In genomic region chr5:122099060-122099790, GRCh38 we compare ENCODE assay signal across 13 cellular contexts. TPM values are rescaled to one million over a fixed set of nuclear protein-coding genes. Genes with fewer than 3 reads are reported as not detected.
DNase-seq lines count a peak whose midpoint lies in the region; ATAC-seq, FAIRE-seq and TF ChIP-seq lines count a peak whose summit lies in the region.
"Had no signal": no experiment of that assay in that cellular context is flagged by ENCODE, and none has a peak within 500 bp of the region (broad histone marks: within the 10 kb centered on the region; RNA-seq: fewer than 3 reads in every experiment).

No MANE protein-coding gene starts in this region.

- CTCF ChIA-PET in RWPE1 (lab: Yijun Ruan, JAX) (interaction anchor here (0.6 to 0.7 kb wide), 2 partner anchors 12 to 176 kb away, joined by 3 to 4 read pairs; no protein-coding TSS in a partner anchor), endothelial cell of umbilical vein (lab: Charles Lee) (interaction anchor here (0.9 to 1.4 kb wide), 4 partner anchors 9 to 132 kb away, joined by 3 to 15 read pairs (median 8); no protein-coding TSS in a partner anchor)
- CTCF ChIA-PET in activated CD8-positive, alpha-beta T cell treated with anti-CD3 and anti-CD28 coated beads, Interleukin-2, amount 10 ng/mL, durations not matched to agents 7 days and 5 days (lab: Charles Lee): no interaction called here

- POLR2A ChIA-PET in RWPE1 (lab: Yijun Ruan, JAX; ENCODE audit: low non-redundant PET): no interaction called here
- POLR2A ChIA-PET in endothelial cell of umbilical vein (lab: Charles Lee): no interaction called here
- POLR2A ChIA-PET in activated CD8-positive, alpha-beta T cell treated with anti-CD3 and anti-CD28 coated beads, Interleukin-2, amount 10 ng/mL, durations not matched to agents 7 days and 5 days (lab: Charles Lee): no interaction called here

- TF ChIP-seq POLR2A in endothelial cell of umbilical vein (IDR thresholded peaks at IDR 0.05; ENCODE audit: low read depth, low read length): no peak
- no peak for TF ChIP-seq POLR2A in esophagus muscularis mucosa (IDR thresholded peaks at IDR 0.05; ENCODE audit: low read depth)

- H3K4me1 ChIP-seq in endothelial cell of umbilical vein (ENCODE audit: control insufficient read depth, extremely low read depth, insufficient read depth, low read length) (peaks cover 8% of the 10 kb centered on the region), osteoblast (ENCODE audit: insufficient read depth, low read length) (peaks cover 34% of the 10 kb centered on the region), esophagus muscularis mucosa (peaks cover 0 to 14% (median 4%) of the 10 kb centered on the region in 4 donors)
- H3K4me1 ChIP-seq: left ventricle myocardium inferior had no signal

- 91% methylated on average over 6 of the region's 6 CpGs for WGBS in esophagus muscularis mucosa

- H3K4me2 ChIP-seq in endothelial cell of umbilical vein (ENCODE audit: insufficient read depth, low read length) (no peak overlapping the region), osteoblast (ENCODE audit: insufficient read depth, low read length) (peak overlapping the region; percentile 58)

- H3K9me3 Mint-ChIP-seq in activated CD8-positive, alpha-beta T cell treated with anti-CD3 and anti-CD28 coated beads, Interleukin-2, amount 10 ng/mL, durations not matched to agents 7 days and 5 days (ENCODE audit: insufficient read depth): no peaks in the 10 kb centered on the region
- H3K9me3 Mint-ChIP-seq: CD8-positive, alpha-beta memory T cell had no signal

- no peaks in the 10 kb centered on the region for H4K20me1 ChIP-seq in endothelial cell of umbilical vein (replicated peaks; ENCODE audit: control insufficient read depth, extremely low read depth, insufficient read depth, low read length)
- H4K20me1 ChIP-seq in osteoblast (ENCODE audit: insufficient read depth, low read length): no peaks in the 10 kb centered on the region

- H3K27ac ChIP-seq in RWPE1 (peak overlapping the region; percentile 30), endothelial cell of umbilical vein (ENCODE audit: insufficient read depth, low read depth, low read length) (no peak overlapping the region), osteoblast (ENCODE audit: low read depth, low read length) (peak overlapping the region; percentile 73), esophagus muscularis mucosa (replicated peaks in 1 of 4) (no peak overlapping the region)
- H3K27ac ChIP-seq: left ventricle myocardium inferior, thoracic aorta had no signal

- ATAC-seq in activated CD8-positive, alpha-beta T cell treated with anti-CD3 and anti-CD28 coated beads, Interleukin-2, amount 10 ng/mL, durations not matched to agents 7 days and 5 days: no peak

- no peaks in the 10 kb centered on the region for H3K4me1 Mint-ChIP-seq in activated CD8-positive, alpha-beta T cell treated with anti-CD3 and anti-CD28 coated beads, Interleukin-2, amount 10 ng/mL, durations not matched to agents 7 days and 5 days (ENCODE audit: low read depth)
- H3K4me1 Mint-ChIP-seq: CD8-positive, alpha-beta memory T cell had no signal

- no peak overlapping the region for H3K4me3 Mint-ChIP-seq in activated CD8-positive, alpha-beta T cell treated with anti-CD3 and anti-CD28 coated beads, Interleukin-2, amount 10 ng/mL, durations not matched to agents 7 days and 5 days
- H3K4me3 Mint-ChIP-seq: CD8-positive, alpha-beta memory T cell had no signal

- no peaks in the 10 kb centered on the region for H3K36me3 ChIP-seq in endothelial cell of umbilical vein (ENCODE audit: control insufficient read depth in 2 of 2, extremely low read depth in 1 of 2, insufficient read depth in 2 of 2, low read length in 2 of 2)
- no peaks in the 10 kb centered on the region for H3K36me3 ChIP-seq in osteoblast (ENCODE audit: insufficient read depth, low read length)
- no peaks in the 10 kb centered on the region for H3K36me3 ChIP-seq in esophagus muscularis mucosa
- H3K36me3 ChIP-seq: left ventricle myocardium inferior, thoracic aorta had no signal

- no peaks in the 10 kb centered on the region for H3K9me3 ChIP-seq in endothelial cell of umbilical vein (replicated peaks; ENCODE audit: control insufficient read depth, insufficient read depth, low read length)
- H3K9me3 ChIP-seq in osteoblast (ENCODE audit: low read depth, low read length): no peaks in the 10 kb centered on the region
- no peaks in the 10 kb centered on the region for H3K9me3 ChIP-seq in esophagus muscularis mucosa
- H3K9me3 ChIP-seq: left ventricle myocardium inferior, thoracic aorta had no signal

- H3K27me3 ChIP-seq in endothelial cell of umbilical vein (ENCODE audit: control insufficient read depth in 2 of 2, insufficient read depth in 2 of 2, low read length in 2 of 2) (no peaks in the 10 kb centered on the region), osteoblast (ENCODE audit: insufficient read depth, low read length) (no peaks in the 10 kb centered on the region), esophagus muscularis mucosa (no peaks in the 10 kb centered on the region)

- intact Hi-C loops in endothelial cell of umbilical vein (cut with micrococcal nuclease) (loop anchor here (5.0 kb wide), 1 partner anchor 1282 kb away; no protein-coding TSS in a partner anchor), esophagus muscularis mucosa (cut with DNase I) (loop anchor here (10.0 kb wide), 1 partner anchor 316 kb away; no protein-coding TSS in a partner anchor)

- H3K79me2 ChIP-seq in endothelial cell of umbilical vein (ENCODE audit: control insufficient read depth, insufficient read depth, low read length): no peaks in the 10 kb centered on the region
- peaks cover 2% of the 10 kb centered on the region for H3K79me2 ChIP-seq in osteoblast (ENCODE audit: insufficient read depth, low read length)

- DNase-seq in GM03348 (ENCODE audit: low spot score) (peak; percentile 61), RWPE1 (ENCODE audit: low spot score) (peak; percentile 75), endothelial cell of umbilical vein (ENCODE audit: low read depth, low spot score) (peak; percentile 68), osteoblast (ENCODE audit: insufficient read length, low spot score, missing footprints) (peak; percentile 73), NOMO-1 treated with DMSO at 0.1 percent for 48 hours (lab: John Stamatoyannopoulos, UW; ENCODE audit: unreplicated experiment) (no peak), esophagus muscularis mucosa (ENCODE audit: extremely low spot score) (no peak), COR-L47 (lab: John Stamatoyannopoulos, UW) (no peak)
- DNase-seq in activated CD8-positive, alpha-beta T cell treated with anti-CD3 and anti-CD28 coated beads, Interleukin-2, amount 10 ng/mL, durations not matched to agents 7 days and 5 days: no peak
- DNase-seq: CD8-positive, alpha-beta memory T cell; left ventricle myocardium inferior; NCI-H1092; NCI-H82 had no signal

- TF ChIP-seq CTCF in RWPE1 (conservative IDR thresholded peaks at IDR 0.05; ENCODE audit: low read depth): no peak
- TF ChIP-seq CTCF in endothelial cell of umbilical vein (IDR thresholded peaks at IDR 0.05; ENCODE audit: extremely low read depth in 1 of 2, insufficient read depth in 1 of 2, low read depth in 1 of 2, low read length in 2 of 2): no peak
- TF ChIP-seq CTCF in osteoblast (IDR thresholded peaks at IDR 0.05; ENCODE audit: extremely low read depth, low read depth, low read length): no peak
- TF ChIP-seq CTCF in esophagus muscularis mucosa (IDR thresholded peaks at IDR 0.05): no peak

- H3K36me3 Mint-ChIP-seq in activated CD8-positive, alpha-beta T cell treated with anti-CD3 and anti-CD28 coated beads, Interleukin-2, amount 10 ng/mL, durations not matched to agents 7 days and 5 days (ENCODE audit: low read depth): no peaks in the 10 kb centered on the region
- H3K36me3 Mint-ChIP-seq: CD8-positive, alpha-beta memory T cell had no signal

- H3K4me3 ChIP-seq in endothelial cell of umbilical vein (replicated peaks in 1 of 3; ENCODE audit: insufficient read depth in 1 of 3, low read depth in 1 of 3, low read length in 3 of 3) (no peak overlapping the region), osteoblast (ENCODE audit: insufficient read depth, low read length) (no peak overlapping the region), esophagus muscularis mucosa (no peak overlapping the region)
- H3K4me3 ChIP-seq: left ventricle myocardium inferior, thoracic aorta had no signal

- no TSS peak for BruUV-seq in endothelial cell of umbilical vein (replicated peaks; lab: Mats Ljungman, UMichigan)

- H3K27me3 Mint-ChIP-seq in activated CD8-positive, alpha-beta T cell treated with anti-CD3 and anti-CD28 coated beads, Interleukin-2, amount 10 ng/mL, durations not matched to agents 7 days and 5 days (ENCODE audit: low read depth): peaks cover 3% of the 10 kb centered on the region

- H2AFZ ChIP-seq in endothelial cell of umbilical vein (ENCODE audit: low read depth, low read length) (peak overlapping the region; percentile 46), osteoblast (ENCODE audit: low read length) (peak overlapping the region; percentile 67)

- no peak for TF ChIP-seq EP300 in esophagus muscularis mucosa (IDR thresholded peaks at IDR 0.05)

- H3K9me1 ChIP-seq in endothelial cell of umbilical vein (replicated peaks; ENCODE audit: control insufficient read depth, extremely low read depth, insufficient read depth, low read length): no peaks in the 10 kb centered on the region

- no peak overlapping the region for H3K9ac ChIP-seq in endothelial cell of umbilical vein (replicated peaks; ENCODE audit: extremely low read depth, insufficient read depth, low read length)

- no peak overlapping the region for H3K27ac Mint-ChIP-seq in activated CD8-positive, alpha-beta T cell treated with anti-CD3 and anti-CD28 coated beads, Interleukin-2, amount 10 ng/mL, durations not matched to agents 7 days and 5 days
- H3K27ac Mint-ChIP-seq: CD8-positive, alpha-beta memory T cell had no signal

- dilution Hi-C loops in endothelial cell of umbilical vein (cut with MboI; ENCODE audit: extremely low pct_ligation_motif_present, low sequenced_read_pairs): loop anchor here (25.0 kb wide), 1 partner anchor 88 kb away; no protein-coding TSS in a partner anchor

- peak; percentile 93 for FAIRE-seq in endothelial cell of umbilical vein (lab: Jason Lieb, UNC)

RNA-seq across cellular contexts. Expression of gene LOX, which starts 21.2 kb away (rescaled TPM):
- total RNA-seq in endothelial cell of umbilical vein (69.7 and 79.1 TPM in 2 replicates), osteoblast (314 and 317 TPM in 2 replicates), esophagus muscularis mucosa (10 to 100 TPM in 2 of 4 donors, 1 to 10 TPM in 2; 6.6 to 15.2 (median 12.2) TPM)
- polyA plus RNA-seq in endothelial cell of umbilical vein: 39.0 and 43.5 TPM in 2 replicates
- polyA plus RNA-seq in endothelial cell of umbilical vein (2011; cell fraction: cytosol; rRNA removed): 24.0 and 28.2 TPM in 2 replicates
- 23.8 and 25.5 TPM in 2 replicates for polyA plus RNA-seq in endothelial cell of umbilical vein (2011; cell fraction: nucleus; rRNA removed)
- 69.0 and 85.9 TPM in 2 replicates for polyA plus RNA-seq in endothelial cell of umbilical vein (2012)
- 50.7 and 58.4 TPM in 2 replicates for polyA minus RNA-seq in endothelial cell of umbilical vein
- 16.8 TPM for polyA minus RNA-seq in endothelial cell of umbilical vein (2011; cell fraction: cytosol; rRNA and poly(A)+ RNA removed)
- 21.1 and 28.6 TPM in 2 replicates for polyA minus RNA-seq in endothelial cell of umbilical vein (2011; cell fraction: nucleus; rRNA and poly(A)+ RNA removed)
- not detected for total RNA-seq in activated CD8-positive, alpha-beta T cell treated with anti-CD3 and anti-CD28 coated beads, Interleukin-2, amount 10 ng/mL, durations not matched to agents 7 days and 5 days
- total RNA-seq: CD8-positive, alpha-beta memory T cell had no signal
- polyA plus RNA-seq: CD8-positive, alpha-beta memory T cell had no signal

RNA-seq across cellular contexts. Expression of gene ZNF474, which starts 30.1 kb away (rescaled TPM):
- total RNA-seq in endothelial cell of umbilical vein (0.16 TPM in 1 of 2 replicates, not detected in the other), osteoblast (0.29 and 0.72 TPM in 2 replicates), esophagus muscularis mucosa (1 to 10 TPM in 1 of 4 donors, under 1 TPM in 2, not detected in 1; 0.33 to 1.8 (median 0.71) TPM)
- polyA plus RNA-seq in endothelial cell of umbilical vein: 0.03 TPM in 2 replicates
- polyA plus RNA-seq in endothelial cell of umbilical vein (2011; cell fraction: cytosol; rRNA removed): 0.03 and 0.04 TPM in 2 replicates
- polyA plus RNA-seq in endothelial cell of umbilical vein (2011; cell fraction: nucleus; rRNA removed): 0.24 and 0.38 TPM in 2 replicates
- not detected in 2 replicates for polyA plus RNA-seq in endothelial cell of umbilical vein (2012)
- polyA minus RNA-seq in endothelial cell of umbilical vein: not detected in 2 replicates
- polyA minus RNA-seq in endothelial cell of umbilical vein (2011; cell fraction: cytosol; rRNA and poly(A)+ RNA removed): not detected
- polyA minus RNA-seq in endothelial cell of umbilical vein (2011; cell fraction: nucleus; rRNA and poly(A)+ RNA removed): 0.29 and 0.63 TPM in 2 replicates
- total RNA-seq in activated CD8-positive, alpha-beta T cell treated with anti-CD3 and anti-CD28 coated beads, Interleukin-2, amount 10 ng/mL, durations not matched to agents 7 days and 5 days: not detected
- total RNA-seq: left ventricle myocardium inferior had no signal
- polyA plus RNA-seq: CD8-positive, alpha-beta memory T cell had no signal

Comparison
In these comparisons a context has a peak if more than half of its experiments do, and no peak if none do; other contexts are left out.
1. DNase-seq: peak in GM03348 (single experiment), RWPE1 (single experiment), endothelial cell of umbilical vein (single experiment) and osteoblast (single experiment); none in NOMO-1 treated with DMSO at 0.1 percent for 48 hours (single experiment), activated CD8-positive, alpha-beta T cell treated with anti-CD3 and anti-CD28 coated beads, Interleukin-2, amount 10 ng/mL, durations not matched to agents 7 days and 5 days (single experiment), esophagus muscularis mucosa (single experiment) and COR-L47 (single experiment).
2. H3K27ac ChIP-seq: peak in RWPE1 (single experiment) and osteoblast (single experiment); none in endothelial cell of umbilical vein (single experiment) and esophagus muscularis mucosa (0 of 4).
3. RNA of gene LOX, which starts 21.2 kb away (total RNA-seq): 314 to 317 TPM in osteoblast, 69.7 to 79.1 TPM in endothelial cell of umbilical vein and 6.6 to 15.2 TPM in esophagus muscularis mucosa; not detected in activated CD8-positive, alpha-beta T cell treated with anti-CD3 and anti-CD28 coated beads, Interleukin-2, amount 10 ng/mL, durations not matched to agents 7 days and 5 days; every median in the first group is over 4 times any median in the second.